Comparison of ENCODE assay signal across 1 cellular context in the genomic region with DNA sequence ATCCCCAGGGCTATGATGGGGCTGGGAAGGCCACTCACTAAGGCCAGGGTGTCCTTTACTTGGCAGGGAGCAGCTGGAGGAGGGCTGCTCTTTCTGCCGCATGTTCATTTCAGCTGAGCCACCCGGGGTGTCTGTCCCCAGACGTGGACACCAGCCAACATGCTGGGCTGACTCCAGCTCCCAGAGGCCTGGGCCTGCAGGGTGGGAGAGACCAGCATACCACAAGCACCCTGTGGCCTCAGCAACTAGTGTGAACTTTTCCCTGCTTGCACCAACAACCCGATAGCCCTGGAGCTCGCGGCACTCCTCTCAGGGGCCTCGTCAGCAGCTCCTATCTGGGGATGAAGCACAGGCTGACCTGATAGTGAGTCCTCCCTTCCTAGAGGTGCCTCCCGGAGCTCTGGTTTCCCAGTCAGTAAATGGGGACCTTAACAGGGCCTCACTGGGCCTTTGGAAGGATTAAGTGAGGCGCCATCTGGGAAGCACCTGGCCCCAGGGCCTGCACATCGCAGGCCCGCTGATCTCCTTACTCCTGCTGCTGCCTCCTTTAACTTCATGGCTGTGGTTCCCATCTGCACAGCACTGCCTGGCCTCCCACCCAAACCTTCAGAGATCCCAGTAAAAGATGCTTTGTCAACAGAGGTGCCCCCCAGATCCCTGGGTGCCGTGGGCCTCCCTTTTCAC.
A peak's percentile ranks its signal among the peaks of the same experiment; 100 is the strongest.
TF ChIP-seq lines count a peak whose summit lies in the region.

No MANE protein-coding gene starts in this region.

TF ChIP-seq in HEK293, 187 proteins besides CTCF, POLR2A, EP300 and RAD21 (continued from another document and continues in another):
- TF ChIP-seq, protein P1, sequence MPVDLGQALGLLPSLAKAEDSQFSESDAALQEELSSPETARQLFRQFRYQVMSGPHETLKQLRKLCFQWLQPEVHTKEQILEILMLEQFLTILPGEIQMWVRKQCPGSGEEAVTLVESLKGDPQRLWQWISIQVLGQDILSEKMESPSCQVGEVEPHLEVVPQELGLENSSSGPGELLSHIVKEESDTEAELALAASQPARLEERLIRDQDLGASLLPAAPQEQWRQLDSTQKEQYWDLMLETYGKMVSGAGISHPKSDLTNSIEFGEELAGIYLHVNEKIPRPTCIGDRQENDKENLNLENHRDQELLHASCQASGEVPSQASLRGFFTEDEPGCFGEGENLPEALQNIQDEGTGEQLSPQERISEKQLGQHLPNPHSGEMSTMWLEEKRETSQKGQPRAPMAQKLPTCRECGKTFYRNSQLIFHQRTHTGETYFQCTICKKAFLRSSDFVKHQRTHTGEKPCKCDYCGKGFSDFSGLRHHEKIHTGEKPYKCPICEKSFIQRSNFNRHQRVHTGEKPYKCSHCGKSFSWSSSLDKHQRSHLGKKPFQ (tag by site-specific recombination; IDR thresholded peaks at IDR 0.05): peak; percentile 53; the same call in 1 of the 2 replicates
- no peak for TF ChIP-seq ATF2 (tag by site-specific recombination; IDR thresholded peaks at IDR 0.05; ENCODE audit: low read depth)
- no peak for TF ChIP-seq SP3 (tag by site-specific recombination; IDR thresholded peaks at IDR 0.05)
- no peak for TF ChIP-seq BCL6B (tag by site-specific recombination; IDR thresholded peaks at IDR 0.05)
- no peak for TF ChIP-seq INSM2 (tag by site-specific recombination; IDR thresholded peaks at IDR 0.05)
- TF ChIP-seq, protein P2, sequence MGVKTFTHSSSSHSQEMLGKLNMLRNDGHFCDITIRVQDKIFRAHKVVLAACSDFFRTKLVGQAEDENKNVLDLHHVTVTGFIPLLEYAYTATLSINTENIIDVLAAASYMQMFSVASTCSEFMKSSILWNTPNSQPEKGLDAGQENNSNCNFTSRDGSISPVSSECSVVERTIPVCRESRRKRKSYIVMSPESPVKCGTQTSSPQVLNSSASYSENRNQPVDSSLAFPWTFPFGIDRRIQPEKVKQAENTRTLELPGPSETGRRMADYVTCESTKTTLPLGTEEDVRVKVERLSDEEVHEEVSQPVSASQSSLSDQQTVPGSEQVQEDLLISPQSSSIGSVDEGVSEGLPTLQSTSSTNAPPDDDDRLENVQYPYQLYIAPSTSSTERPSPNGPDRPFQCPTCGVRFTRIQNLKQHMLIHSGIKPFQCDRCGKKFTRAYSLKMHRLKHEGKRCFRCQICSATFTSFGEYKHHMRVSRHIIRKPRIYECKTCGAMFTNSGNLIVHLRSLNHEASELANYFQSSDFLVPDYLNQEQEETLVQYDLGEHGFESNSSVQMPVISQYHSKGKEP (tag by site-specific recombination; IDR thresholded peaks at IDR 0.05): no peak
- TF ChIP-seq ZNF121 (tag by site-specific recombination; IDR thresholded peaks at IDR 0.05): no peak
- TF ChIP-seq HOXD13 (CRISPR knock-in tag; IDR thresholded peaks at IDR 0.05; ENCODE audit: borderline replicate concordance): no peak
- no peak for TF ChIP-seq ZNF19 (tag by site-specific recombination; IDR thresholded peaks at IDR 0.05; ENCODE audit: low read depth)
- no peak for TF ChIP-seq PATZ1 (tag by site-specific recombination; IDR thresholded peaks at IDR 0.05)
- TF ChIP-seq ZNF529 (tag by site-specific recombination; IDR thresholded peaks at IDR 0.05; ENCODE audit: insufficient replicate concordance): no peak
- TF ChIP-seq ZIC2 (tag by site-specific recombination; IDR thresholded peaks at IDR 0.05): peak; percentile 84
- no peak for TF ChIP-seq ZNF692 (tag by site-specific recombination; IDR thresholded peaks at IDR 0.05)
- no peak for TF ChIP-seq SP7 (tag by site-specific recombination; IDR thresholded peaks at IDR 0.05)
- TF ChIP-seq ZNF148 (tag by site-specific recombination; IDR thresholded peaks at IDR 0.05; ENCODE audit: borderline replicate concordance): no peak
- no peak for TF ChIP-seq ZBTB17 (tag by site-specific recombination; IDR thresholded peaks at IDR 0.05)
- TF ChIP-seq ZNF747 (tag by site-specific recombination; IDR thresholded peaks at IDR 0.05): no peak
- TF ChIP-seq ZNF423 (tag by site-specific recombination; IDR thresholded peaks at IDR 0.05): peak; percentile 47; the same call in 1 of the 2 replicates
- TF ChIP-seq ZNF660 (tag by site-specific recombination; IDR thresholded peaks at IDR 0.05): no peak
- TF ChIP-seq ZNF214 (tag by site-specific recombination; IDR thresholded peaks at IDR 0.05; ENCODE audit: borderline replicate concordance): no peak
- TF ChIP-seq ZNF398 (tag by site-specific recombination; IDR thresholded peaks at IDR 0.05): no peak
- no peak for TF ChIP-seq OSR2 (tag by site-specific recombination; IDR thresholded peaks at IDR 0.05)
- TF ChIP-seq, protein P3, sequence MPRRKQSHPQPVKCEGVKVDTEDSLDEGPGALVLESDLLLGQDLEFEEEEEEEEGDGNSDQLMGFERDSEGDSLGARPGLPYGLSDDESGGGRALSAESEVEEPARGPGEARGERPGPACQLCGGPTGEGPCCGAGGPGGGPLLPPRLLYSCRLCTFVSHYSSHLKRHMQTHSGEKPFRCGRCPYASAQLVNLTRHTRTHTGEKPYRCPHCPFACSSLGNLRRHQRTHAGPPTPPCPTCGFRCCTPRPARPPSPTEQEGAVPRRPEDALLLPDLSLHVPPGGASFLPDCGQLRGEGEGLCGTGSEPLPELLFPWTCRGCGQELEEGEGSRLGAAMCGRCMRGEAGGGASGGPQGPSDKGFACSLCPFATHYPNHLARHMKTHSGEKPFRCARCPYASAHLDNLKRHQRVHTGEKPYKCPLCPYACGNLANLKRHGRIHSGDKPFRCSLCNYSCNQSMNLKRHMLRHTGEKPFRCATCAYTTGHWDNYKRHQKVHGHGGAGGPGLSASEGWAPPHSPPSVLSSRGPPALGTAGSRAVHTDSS (tag by site-specific recombination; IDR thresholded peaks at IDR 0.05): no peak
- no peak for TF ChIP-seq ZNF837 (tag by site-specific recombination; IDR thresholded peaks at IDR 0.05)
- no peak for TF ChIP-seq ZNF629 (tag by site-specific recombination; IDR thresholded peaks at IDR 0.05)
- TF ChIP-seq ZNF776 (tag by site-specific recombination; IDR thresholded peaks at IDR 0.05; ENCODE audit: borderline replicate concordance): no peak
- TF ChIP-seq ZNF416 (tag by site-specific recombination; IDR thresholded peaks at IDR 0.05): no peak
- TF ChIP-seq ZNF596 (tag by site-specific recombination; IDR thresholded peaks at IDR 0.05): no peak
- TF ChIP-seq TRIM28 (IDR thresholded peaks at IDR 0.05; ENCODE audit: borderline replicate concordance, low read length): peak; percentile 70; the same call in 1 of the 2 replicates
- no peak for TF ChIP-seq ZNF449 (tag by site-specific recombination; IDR thresholded peaks at IDR 0.05)
- peak; percentile 54 for TF ChIP-seq GLIS1 (tag by site-specific recombination; IDR thresholded peaks at IDR 0.05)
- no peak for TF ChIP-seq PBX3 (CRISPR knock-in tag; IDR thresholded peaks at IDR 0.05)
